Comparison of ENCODE assay signal across 8 cellular contexts in genomic region chr19:47573076-47574026, GRCh38. TPM values are rescaled to one million over a fixed set of nuclear protein-coding genes. Genes with fewer than 3 reads are reported as not detected.
A peak's percentile ranks its signal among the peaks of the same experiment; 100 is the strongest.
DNase-seq lines count a peak whose midpoint lies in the region; ATAC-seq, FAIRE-seq and TF ChIP-seq lines count a peak whose summit lies in the region.

A gene with protein sequence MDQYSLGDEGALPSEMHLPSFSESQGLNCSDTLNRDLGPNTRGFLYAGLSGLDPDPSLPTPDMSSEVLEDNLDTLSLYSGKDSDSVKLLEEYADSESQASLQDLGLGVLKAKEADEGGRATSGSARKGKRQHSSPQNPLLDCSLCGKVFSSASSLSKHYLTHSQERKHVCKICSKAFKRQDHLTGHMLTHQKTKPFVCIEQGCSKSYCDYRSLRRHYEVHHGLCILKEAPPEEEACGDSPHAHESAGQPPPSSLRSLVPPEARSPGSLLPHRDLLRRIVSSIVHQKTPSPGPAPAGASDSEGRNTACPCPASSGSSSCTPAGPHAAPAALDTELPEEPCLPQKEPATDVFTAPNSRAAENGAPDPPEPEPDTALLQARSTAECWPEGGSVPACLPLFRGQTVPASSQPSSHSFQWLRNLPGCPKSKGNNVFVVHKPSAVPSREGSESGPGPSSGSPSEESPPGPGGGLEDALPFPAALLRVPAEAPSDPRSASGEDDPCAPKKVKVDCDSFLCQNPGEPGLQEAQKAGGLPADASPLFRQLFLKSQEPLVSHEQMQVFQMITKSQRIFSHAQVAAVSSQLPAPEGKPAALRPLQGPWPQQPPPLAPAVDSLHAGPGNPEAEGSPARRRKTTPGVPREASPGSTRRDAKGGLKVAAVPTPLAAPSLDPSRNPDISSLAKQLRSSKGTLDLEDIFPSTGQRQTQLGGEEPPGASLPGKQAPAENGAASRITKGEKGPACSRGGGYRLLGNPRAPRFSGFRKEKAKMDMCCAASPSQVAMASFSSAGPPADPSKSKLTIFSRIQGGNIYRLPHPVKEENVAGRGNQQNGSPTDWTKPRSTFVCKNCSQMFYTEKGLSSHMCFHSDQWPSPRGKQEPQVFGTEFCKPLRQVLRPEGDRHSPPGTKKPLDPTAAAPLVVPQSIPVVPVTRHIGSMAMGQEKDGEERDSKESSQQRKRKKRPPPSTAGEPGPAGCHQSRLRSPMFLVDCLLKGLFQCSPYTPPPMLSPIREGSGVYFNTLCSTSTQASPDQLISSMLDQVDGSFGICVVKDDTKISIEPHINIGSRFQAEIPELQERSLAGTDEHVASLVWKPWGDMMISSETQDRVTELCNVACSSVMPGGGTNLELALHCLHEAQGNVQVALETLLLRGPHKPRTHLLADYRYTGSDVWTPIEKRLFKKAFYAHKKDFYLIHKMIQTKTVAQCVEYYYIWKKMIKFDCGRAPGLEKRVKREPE (N-terminal part only) (minus strand): TSS chr19:47573148. CDS start chr19:47555856, 17,292 bp downstream.

- peak within 1 kb of the TSS; percentile 59 for H3K4me3 Mint-ChIP-seq in activated B cell treated with CpG ODN at 0.5 μM for 24 hours

- H3K4me2 ChIP-seq in K562 (ENCODE audit: insufficient read depth, low read length): no peak within 1 kb of the TSS

- in situ Hi-C loops in K562 (cut with MboI): no loop called here

- H3K27ac ChIP-seq in K562 (ENCODE audit: extremely low read depth, low read depth, low read length) (no peak within 1 kb of the TSS), lung (ENCODE audit: low read depth in 1 of 2, low read length in 1 of 2) (no peak within 1 kb of the TSS)

- no peak within 1 kb of the TSS for H3K27ac Mint-ChIP-seq in activated B cell treated with CpG ODN at 0.5 μM for 24 hours

- H3K79me2 ChIP-seq in K562 (ENCODE audit: control insufficient read depth, insufficient read depth, low read length): no peaks in the 10 kb centered on the region

- H3K4me1 ChIP-seq in K562 (replicated peaks in 1 of 2; ENCODE audit: control insufficient read depth in 2 of 2, insufficient read depth in 2 of 2, low read length in 2 of 2): peaks cover 0 to 13% of the 10 kb centered on the region in 2 experiments; a peak in 2 of 5 replicates
- no peaks in the 10 kb centered on the region for H3K4me1 ChIP-seq in lung (ENCODE audit: control insufficient read depth in 2 of 2, insufficient read depth in 2 of 2, low read length in 2 of 2)
- H3K4me1 ChIP-seq in BE2C: no peaks in the 10 kb centered on the region

- H3K27me3 ChIP-seq in K562 (ENCODE audit: control insufficient read depth in 2 of 2, insufficient read depth in 2 of 2, low read length in 2 of 2) (peaks cover 15 to 27% of the 10 kb centered on the region in 2 experiments), lung (ENCODE audit: control insufficient read depth, insufficient read depth) (no peaks in the 10 kb centered on the region), BE2C (no peaks in the 10 kb centered on the region)

- no peaks in the 10 kb centered on the region for H3K9me3 Mint-ChIP-seq in activated B cell treated with CpG ODN at 0.5 μM for 24 hours

- H3K9ac ChIP-seq in K562 (ENCODE audit: insufficient read depth in 1 of 2, low read depth in 2 of 2, low read length in 2 of 2): no peak within 1 kb of the TSS

- TF ChIP-seq POLR2A in K562 (conservative IDR thresholded peaks at IDR 0.05): no peak

- intact Hi-C loops in activated B cell treated with CpG ODN at 0.5 μM for 24 hours (cut with micrococcal nuclease) (no loop called here), K562 (cut with micrococcal nuclease) (no loop called here)

- H3K36me3 ChIP-seq in K562 (ENCODE audit: control insufficient read depth, insufficient read depth, low read length): no peaks in the 10 kb centered on the region
- H3K36me3 ChIP-seq in lung (ENCODE audit: control insufficient read depth in 2 of 2, insufficient read depth in 2 of 2, low read length in 2 of 2): no peaks in the 10 kb centered on the region
- no peaks in the 10 kb centered on the region for H3K36me3 ChIP-seq in BE2C

- H3K4me1 Mint-ChIP-seq in activated B cell treated with CpG ODN at 0.5 μM for 24 hours: peaks cover 18% of the 10 kb centered on the region

- POLR2A ChIA-PET in AG04449 (lab: Yijun Ruan, JAX) (no interaction called here), activated B cell treated with CpG ODN at 0.5 μM for 24 hours (lab: Charles Lee) (no interaction called here), K562 (lab: Yijun Ruan, JAX) (no interaction called here)

- FAIRE-seq in K562 (lab: Jason Lieb, UNC): no peak

- TF ChIP-seq EP300 in K562 (IDR thresholded peaks at IDR 0.05; ENCODE audit: low read length): no peak

- TF ChIP-seq CTCF in AG04449 (IDR thresholded peaks at IDR 0.05; ENCODE audit: insufficient read depth, low read length, missing control alignments) (no peak), activated B cell treated with CpG ODN at 0.5 μM for 24 hours (IDR thresholded peaks at IDR 0.05) (no peak), K562 (IDR thresholded peaks at IDR 0.05 in 2 of 3, conservative IDR thresholded peaks at IDR 0.05 in 1 of 3; ENCODE audit: insufficient read depth in 2 of 3, low read depth in 1 of 3, low read length in 3 of 3) (no peak), lung (IDR thresholded peaks at IDR 0.05; ENCODE audit: control extremely low read depth, extremely low read depth) (no peak), BE2C (IDR thresholded peaks at IDR 0.05; ENCODE audit: low read depth, low read length) (no peak)

- peaks cover 34% of the 10 kb centered on the region for H3K27me3 Mint-ChIP-seq in activated B cell treated with CpG ODN at 0.5 μM for 24 hours

- WGBS in K562 (ENCODE audit: insufficient coverage, low coverage, missing lambda C conversion rate): 55% methylated on average over 47 of the region's 88 CpGs
- WGBS in lung, 2 donors: 15 to 18% methylated on average over 80 to 88 of the region's 88 CpGs

- DNase-seq in AG04449 (ENCODE audit: low read depth, low spot score): no peak
- DNase-seq in activated B cell treated with CpG ODN at 0.5 μM for 24 hours: peak; percentile 30
- peak; percentile 30 to 70 (median 50) for DNase-seq in K562 (ENCODE audit: extremely low read depth in 1 of 4, low spot score in 3 of 4)
- peak; percentile 38 for DNase-seq in lung (ENCODE audit: low spot score)
- DNase-seq in stimulated activated CD8-positive, alpha-beta memory T cell treated with anti-CD3 and anti-CD28 coated beads, Interleukin-15, amount 100 ng/mL, for 48 hours (ENCODE audit: low read depth in 2 of 2): peak; percentile 47 to 53
- DNase-seq in NCI-H524 treated with DMSO at 0.1 percent for 48 hours (lab: John Stamatoyannopoulos, UW): no peak
- no peak for DNase-seq in BE2C

- CTCF ChIA-PET in AG04449 (lab: Yijun Ruan, JAX) (no interaction called here), activated B cell treated with CpG ODN at 0.5 μM for 24 hours (lab: Charles Lee) (no interaction called here), K562 (lab: Yijun Ruan, JAX; ENCODE audit: low intra/inter-chr PET ratio) (no interaction called here)

- H3K9me3 ChIP-seq in K562 (replicated peaks; ENCODE audit: control insufficient read depth, insufficient read depth, low read depth, low read length) (no peaks in the 10 kb centered on the region), lung (ENCODE audit: control insufficient read depth in 2 of 2, insufficient read depth in 1 of 2, low read length in 1 of 2) (no peaks in the 10 kb centered on the region), BE2C (no peaks in the 10 kb centered on the region)

- no peak within 1 kb of the TSS for H2AFZ ChIP-seq in K562 (ENCODE audit: low read depth, low read length)

- ATAC-seq in activated B cell treated with CpG ODN at 0.5 μM for 24 hours (ENCODE audit: low read depth) (peak; percentile 61), K562 (peak; percentile 33; the same call in 1 of the 3 replicates), lung (ENCODE audit: insufficient read depth, low FRiP score) (no peak), HG03196 (IDR thresholded peaks at IDR 0.05; ENCODE audit: unreplicated experiment) (no peak)

- H4K20me1 ChIP-seq in K562 (replicated peaks; ENCODE audit: control insufficient read depth, insufficient read depth, low read length): 0 out of 2 replicates have a peak, but pooled peaks cover 3% of the 10 kb centered on the region

- H3K9me1 ChIP-seq in K562 (ENCODE audit: control insufficient read depth, insufficient read depth, low read length): no peaks in the 10 kb centered on the region

- no peak for TF ChIP-seq RAD21 in K562 (CRISPR knock-in tag; conservative IDR thresholded peaks at IDR 0.05 in 1 of 2, IDR thresholded peaks at IDR 0.05 in 1 of 2)

- BruUV-seq in K562 (replicated peaks; lab: Mats Ljungman, UMichigan): no TSS peak

- no peaks in the 10 kb centered on the region for H3K36me3 Mint-ChIP-seq in activated B cell treated with CpG ODN at 0.5 μM for 24 hours (ENCODE audit: low read depth)

- H3K4me3 ChIP-seq in AG04449 (ENCODE audit: low read depth, low read length) (peak within 1 kb of the TSS; percentile 37), K562 (no peak within 1 kb of the TSS), lung (peak within 1 kb of the TSS; percentile 15), BE2C (ENCODE audit: low read depth, low read length) (no peak within 1 kb of the TSS)

RNA-seq across cellular contexts. Expression of the gene that starts here (rescaled TPM):
- total RNA-seq in activated B cell treated with CpG ODN at 0.5 μM for 24 hours: not detected in 2 replicates
- not detected in 2 replicates for total RNA-seq in K562 (2011; cell fraction: chromatin; rRNA removed; ENCODE audit: low replicate concordance)
- not detected in 2 replicates for total RNA-seq in K562 (2011; cell fraction: nucleolus; rRNA removed)
- not detected in 2 replicates for total RNA-seq in K562 (2011; cell fraction: nucleoplasm; rRNA removed)
- 0.09 and 0.12 TPM in 2 replicates for total RNA-seq in K562 (2014; rRNA removed)
- 0.03 and 0.04 TPM in 2 replicates for total RNA-seq in K562 (2014; rRNA removed; fragmentation: Illumina TruSeq; extraction: Trizol)
- 0.08 and 0.11 TPM in 2 replicates for total RNA-seq in K562 (2015; rRNA removed; fragmentation: Illumina TruSeq; extraction: Trizol)
- total RNA-seq in K562 (2021): 0.04 and 0.16 TPM in 2 replicates
- 0.06 and 0.15 TPM in 2 replicates for polyA plus RNA-seq in K562 (2011; rRNA removed)
- 0.10 and 0.15 TPM in 2 replicates for polyA plus RNA-seq in K562 (2011; cell fraction: cytosol; rRNA removed)
- 0.07 TPM in 1 of 2 replicates, not detected in the other for polyA plus RNA-seq in K562 (2011; cell fraction: nucleus; rRNA removed)
- polyA plus RNA-seq in K562 (2012): 0.14 and 0.37 TPM in 2 replicates
- polyA plus RNA-seq in K562 (2014; fragmentation: Illumina TruSeq; extraction: Trizol): 0.07 TPM in 1 of 2 replicates, not detected in the other
- under 1 TPM in 1 of 2 experiments, not detected in 1; 0.04 TPM for polyA plus RNA-seq in K562 (2014; fragmentation: Nextera tagmentation; extraction: Ambion mirVana)
- 0.03 and 0.04 TPM in 2 replicates for polyA plus RNA-seq in K562 (2014; rRNA removed)
- polyA minus RNA-seq in K562 (2011; rRNA and poly(A)+ RNA removed): not detected in 2 replicates
- not detected in 2 replicates for polyA minus RNA-seq in K562 (2011; cell fraction: cytosol; rRNA and poly(A)+ RNA removed)
- polyA minus RNA-seq in K562 (2011; cell fraction: nucleus; rRNA and poly(A)+ RNA removed): not detected in 2 replicates
- total RNA-seq in lung: under 1 TPM in 1 of 2 donors, not detected in 1; 0.52 TPM
- polyA plus RNA-seq in lung: under 1 TPM; 0.12 to 0.24 TPM
- polyA plus RNA-seq in BE2C (2012; ENCODE audit: insufficient read depth, insufficient read length, low read depth): 0.23 TPM

Comparison
In these comparisons a context has a peak if more than half of its experiments do, and no peak if none do; other contexts are left out.
1. Peak in DNase-seq and ATAC-seq in activated B cell treated with CpG ODN at 0.5 μM for 24 hours; RNA of the gene not detected or under 1 TPM.
2. Peak in DNase-seq and ATAC-seq in K562; RNA of the gene not detected or under 1 TPM.
3. Peak in DNase-seq and H3K4me3 ChIP-seq in lung; RNA of the gene not detected or under 1 TPM.
4. DNase-seq: peak in stimulated activated CD8-positive, alpha-beta memory T cell treated with anti-CD3 and anti-CD28 coated beads, Interleukin-15, amount 100 ng/mL, for 48 hours (2 of 2); none in AG04449 (single experiment), NCI-H524 treated with DMSO at 0.1 percent for 48 hours (single experiment) and BE2C (single experiment).